In genomic region chr11:64233913-64234839, GRCh38 we compare ENCODE assay signal across 8 cellular contexts. TPM values are rescaled to one million over a fixed set of nuclear protein-coding genes. Genes with fewer than 3 reads are reported as not detected.
DNase-seq lines count a peak whose midpoint lies in the region; ATAC-seq, FAIRE-seq and TF ChIP-seq lines count a peak whose summit lies in the region.

VEGFB (plus strand) TSS chr11:64234584; CDS start chr11:64234834, 250 bp downstream.

- peaks cover 73% of the 10 kb centered on the region for H3K4me1 ChIP-seq in HepG2 (ENCODE audit: insufficient read depth, low read length)

- intact Hi-C loops in HepG2 (cut with micrococcal nuclease; ENCODE audit: unreplicated experiment): no loop called here

- H3K9ac ChIP-seq in HepG2 (ENCODE audit: insufficient read depth, low read depth, low read length): peak within 1 kb of the TSS; percentile 68

- no peaks in the 10 kb centered on the region; a peak in 1 of 5 replicates for H3K36me3 ChIP-seq in HepG2 (replicated peaks in 1 of 2; ENCODE audit: control insufficient read depth in 1 of 2, insufficient read depth in 2 of 2, low read length in 2 of 2)

- in situ Hi-C loops in HepG2 (cut with HindIII; ENCODE audit: extremely low pct_ligation_motif_present, low pct_unique_long_range_greater_than_20kb): no loop called here

- no peak for TF ChIP-seq RAD21 in HepG2 (CRISPR knock-in tag; IDR thresholded peaks at IDR 0.05)

- no TSS peak for BruUV-seq in HepG2 (replicated peaks; lab: Mats Ljungman, UMichigan)

- H3K9me3 ChIP-seq in HepG2 (ENCODE audit: low read length): no peaks in the 10 kb centered on the region

- peak; percentile 8; the same call in 2 of the 3 replicates for ATAC-seq in HepG2
- no peak for ATAC-seq in HG03196 (IDR thresholded peaks at IDR 0.05; ENCODE audit: unreplicated experiment)

- no peak for FAIRE-seq in GM19239 (lab: Jason Lieb, UNC)
- no peak for FAIRE-seq in HepG2 (lab: Jason Lieb, UNC)

- 12% methylated on average over 12 of the region's 107 CpGs for WGBS in HepG2 (ENCODE audit: low lambda C conversion rate)

- H3K27me3 ChIP-seq in HepG2 (ENCODE audit: control insufficient read depth in 1 of 2, insufficient read depth in 2 of 2, low read length in 2 of 2): no peaks in the 10 kb centered on the region

- TF ChIP-seq CTCF in AG09309 (IDR thresholded peaks at IDR 0.05; ENCODE audit: control insufficient read depth, insufficient read depth, low read depth, low read length, missing control alignments): no peak
- no peak for TF ChIP-seq CTCF in NB4 (IDR thresholded peaks at IDR 0.05; ENCODE audit: low read depth, low read length)
- TF ChIP-seq CTCF in HepG2 (CRISPR knock-in tag; IDR thresholded peaks at IDR 0.05): no peak

- peak within 1 kb of the TSS; percentile 43 for H3K27ac ChIP-seq in HepG2 (ENCODE audit: extremely low read length, insufficient read depth, low read length)

- POLR2A ChIA-PET in HepG2 (lab: Yijun Ruan, JAX): interaction anchor here (0.6 to 1.8 kb wide), 3 partner anchors 8 to 48 kb away, joined by 3 to 7 read pairs (median 6); partner anchors contain the start of genes NUDT22, STIP1 and TRPT1

- H3K4me3 ChIP-seq in AG09309 (ENCODE audit: control insufficient read depth, low read depth, low read length): peak within 1 kb of the TSS; percentile 67
- peak within 1 kb of the TSS; percentile 42 for H3K4me3 ChIP-seq in NB4 (ENCODE audit: low read depth, low read length)
- peak within 1 kb of the TSS; percentile 60 to 80 (median 76) for H3K4me3 ChIP-seq in HepG2 (replicated peaks in 1 of 3; ENCODE audit: insufficient read depth in 1 of 3, low read depth in 2 of 3, low read length in 3 of 3)

- H3K79me2 ChIP-seq in HepG2 (ENCODE audit: insufficient read depth, low read length): peaks cover 3% of the 10 kb centered on the region

- no peaks in the 10 kb centered on the region for H4K20me1 ChIP-seq in HepG2 (ENCODE audit: insufficient read depth, low read length)

- H3K4me2 ChIP-seq in HepG2 (ENCODE audit: low read depth, low read length): peak within 1 kb of the TSS; percentile 76

- DNase-seq in AG09309 (ENCODE audit: low read depth): no peak
- DNase-seq in GM19239 (ENCODE audit: insufficient read length, low spot score): peak; percentile 75
- peak; percentile 67 for DNase-seq in NB4 (ENCODE audit: low read depth)
- DNase-seq in activated CD4-positive, alpha-beta T cell treated with anti-CD3 and anti-CD28 coated beads for 48 hours: peak; percentile 68
- DNase-seq in dermis blood vessel endothelial cell: peak; percentile 63
- DNase-seq in HepG2 (ENCODE audit: low spot score): no peak
- peak; percentile 72 to 76 for DNase-seq in stimulated activated CD4-positive, alpha-beta T cell treated with anti-CD3 and anti-CD28 coated beads, Interleukin-4, amount 100 ng/mL, for 4 hours

- TF ChIP-seq POLR2A in NB4 (IDR thresholded peaks at IDR 0.05; ENCODE audit: extremely low read depth, insufficient read length): no peak
- no peak for TF ChIP-seq POLR2A in HepG2 (IDR thresholded peaks at IDR 0.05; ENCODE audit: insufficient read depth in 1 of 2, low read depth in 2 of 2, low read length in 2 of 2)

- CTCF ChIA-PET in HepG2 (lab: Yijun Ruan, JAX; ENCODE audit: low intra/inter-chr PET ratio, low total read pairs): no interaction called here

- no peak for TF ChIP-seq EP300 in HepG2 (IDR thresholded peaks at IDR 0.05; ENCODE audit: low read depth in 2 of 2, low read length in 2 of 2)
- no peak for TF ChIP-seq EP300 in HepG2 (CRISPR knock-in tag; IDR thresholded peaks at IDR 0.05; ENCODE audit: borderline replicate concordance)

- no peak within 1 kb of the TSS for H2AFZ ChIP-seq in HepG2 (ENCODE audit: low read length)

TF ChIP-seq in HepG2, 621 proteins besides CTCF, POLR2A, EP300 and RAD21 (continues in another document):
- TF ChIP-seq ZNF570 (CRISPR knock-in tag; IDR thresholded peaks at IDR 0.05; ENCODE audit: borderline replicate concordance) (no peak), BRD4 (CRISPR knock-in tag; IDR thresholded peaks at IDR 0.05) (no peak), ISL2 (CRISPR knock-in tag; IDR thresholded peaks at IDR 0.05) (no peak), ZNF333 (CRISPR knock-in tag; IDR thresholded peaks at IDR 0.05; ENCODE audit: borderline replicate concordance) (no peak), HIVEP1 (CRISPR knock-in tag; IDR thresholded peaks at IDR 0.05) (no peak), ZNF776 (CRISPR knock-in tag; IDR thresholded peaks at IDR 0.05) (no peak), ZNF484 (CRISPR knock-in tag; IDR thresholded peaks at IDR 0.05; ENCODE audit: borderline replicate concordance, low read depth) (no peak), SUZ12 (IDR thresholded peaks at IDR 0.05; ENCODE audit: low read depth, low read length) (no peak), TGIF2 (CRISPR knock-in tag; IDR thresholded peaks at IDR 0.05) (no peak), ZSCAN22 (CRISPR knock-in tag; IDR thresholded peaks at IDR 0.05) (no peak), ZNF101 (CRISPR knock-in tag; IDR thresholded peaks at IDR 0.05; ENCODE audit: borderline replicate concordance, low read depth) (no peak), ZBED4 (CRISPR knock-in tag; IDR thresholded peaks at IDR 0.05; ENCODE audit: borderline replicate concordance) (no peak)

RNA-seq across cellular contexts. Expression of gene VEGFB, which starts in this region (rescaled TPM):
- total RNA-seq in dermis blood vessel endothelial cell (20.4 and 23.1 TPM in 2 replicates), HepG2 (2016; rRNA removed; fragmentation: Illumina TruSeq; extraction: Trizol) (10.1 and 11.3 TPM in 2 replicates)
- total RNA-seq in HepG2 (2016; cell fraction: cytosol; rRNA removed; fragmentation: Illumina TruSeq; extraction: Trizol; ENCODE audit: low read depth): 33.3 and 36.0 TPM in 2 replicates
- 7.7 and 10.8 TPM in 2 replicates for total RNA-seq in HepG2 (2016; cell fraction: insoluble cytoplasmic fraction; rRNA removed; fragmentation: Illumina TruSeq; extraction: Trizol)
- 38.1 and 42.4 TPM in 2 replicates for total RNA-seq in HepG2 (2016; cell fraction: membrane; rRNA removed; fragmentation: Illumina TruSeq; extraction: Trizol)
- 6.0 and 7.4 TPM in 2 replicates for total RNA-seq in HepG2 (2016; cell fraction: nucleus; rRNA removed; fragmentation: Illumina TruSeq; extraction: Trizol)
- 9.0 and 10.8 TPM in 2 replicates for polyA plus RNA-seq in HepG2 (2011; rRNA removed)
- polyA plus RNA-seq in HepG2 (2011; cell fraction: cytosol; rRNA removed): 6.4 and 7.2 TPM in 2 replicates
- polyA plus RNA-seq in HepG2 (2011; cell fraction: nucleus; rRNA removed): 14.7 and 17.2 TPM in 2 replicates
- 40.4 and 54.0 TPM in 2 replicates for polyA plus RNA-seq in HepG2 (2012)
- polyA plus RNA-seq in HepG2 (2016; cell fraction: cytosol; fragmentation: Illumina TruSeq; extraction: Trizol; ENCODE audit: low read depth): 75.5 and 81.3 TPM in 2 replicates
- polyA plus RNA-seq in HepG2 (2016; cell fraction: insoluble cytoplasmic fraction; fragmentation: Illumina TruSeq; extraction: Trizol; ENCODE audit: low read depth): 19.0 and 24.4 TPM in 2 replicates
- 73.2 and 75.8 TPM in 2 replicates for polyA plus RNA-seq in HepG2 (2016; cell fraction: membrane; fragmentation: Illumina TruSeq; extraction: Trizol; ENCODE audit: low read depth)
- polyA plus RNA-seq in HepG2 (2016; cell fraction: nucleus; fragmentation: Illumina TruSeq; extraction: Trizol; ENCODE audit: insufficient read depth, low read depth): 29.2 and 36.6 TPM in 2 replicates
- 8.3 and 8.6 TPM in 2 replicates for polyA minus RNA-seq in HepG2 (2011; rRNA and poly(A)+ RNA removed; ENCODE audit: low replicate concordance)
- polyA minus RNA-seq in HepG2 (2011; cell fraction: cytosol; rRNA and poly(A)+ RNA removed): 9.6 and 10.8 TPM in 2 replicates
- 2.8 and 3.7 TPM in 2 replicates for polyA minus RNA-seq in HepG2 (2011; cell fraction: nucleus; rRNA and poly(A)+ RNA removed)

Comparison
In these comparisons a context has a peak if more than half of its experiments do, and no peak if none do; other contexts are left out.
1. DNase-seq: peak in GM19239 (single experiment), NB4 (single experiment), activated CD4-positive, alpha-beta T cell treated with anti-CD3 and anti-CD28 coated beads for 48 hours (single experiment), dermis blood vessel endothelial cell (single experiment) and stimulated activated CD4-positive, alpha-beta T cell treated with anti-CD3 and anti-CD28 coated beads, Interleukin-4, amount 100 ng/mL, for 4 hours (2 of 2); none in AG09309 (single experiment) and HepG2 (single experiment).
2. Peak in every context shown above with its lines, with median percentiles within 50 percentile points of each other: H3K4me3 ChIP-seq.